8 cellular contexts compared by ENCODE assay signal in genomic region chr6:163415176-163415619, GRCh38. TPM values are rescaled to one million over a fixed set of nuclear protein-coding genes. Genes with fewer than 3 reads are reported as not detected.
DNase-seq lines count a peak whose midpoint lies in the region; ATAC-seq, FAIRE-seq and TF ChIP-seq lines count a peak whose summit lies in the region.

No MANE protein-coding gene starts in this region.

- H3K4me3 ChIP-seq in NT2/D1 (ENCODE audit: insufficient read length, low read depth) (peak overlapping the region; percentile 72), K562 (peak overlapping the region; percentile 87), lower lobe of right lung (peak overlapping the region; percentile 70)

- H3K27me3 Mint-ChIP-seq in type B pancreatic cell: no peaks in the 10 kb centered on the region

- H4K20me1 ChIP-seq in K562 (replicated peaks; ENCODE audit: control insufficient read depth, insufficient read depth, low read length): no peaks in the 10 kb centered on the region; the same call in none of the 2 replicates

- 0% methylated on average over 2 of the region's 47 CpGs for WGBS in K562 (ENCODE audit: insufficient coverage, low coverage, missing lambda C conversion rate)

- H3K36me3 ChIP-seq in NT2/D1 (ENCODE audit: insufficient read depth, insufficient read length, low read length): no peaks in the 10 kb centered on the region
- no peaks in the 10 kb centered on the region for H3K36me3 ChIP-seq in K562 (ENCODE audit: control insufficient read depth, insufficient read depth, low read length)
- H3K36me3 ChIP-seq in lower lobe of right lung: no peaks in the 10 kb centered on the region

- FAIRE-seq in GM19239 (lab: Jason Lieb, UNC): no peak
- FAIRE-seq in K562 (lab: Jason Lieb, UNC): no peak

- in situ Hi-C loops in K562 (cut with MboI): no loop called here

- H3K4me1 Mint-ChIP-seq in type B pancreatic cell (ENCODE audit: unreplicated experiment): peaks cover 38% of the 10 kb centered on the region

- peak overlapping the region; percentile 84 for H3K4me3 Mint-ChIP-seq in type B pancreatic cell

- CTCF ChIA-PET in K562 (lab: Yijun Ruan, JAX; ENCODE audit: low intra/inter-chr PET ratio): no interaction called here

- POLR2A ChIA-PET in K562 (lab: Yijun Ruan, JAX): interaction anchor here (0.6 kb wide), 1 partner anchor 1577 kb away, joined by 5 read pairs; no protein-coding TSS in a partner anchor

- no peaks in the 10 kb centered on the region for H3K9me3 Mint-ChIP-seq in type B pancreatic cell

- no TSS peak for BruUV-seq in K562 (replicated peaks; lab: Mats Ljungman, UMichigan)

- peak overlapping the region; percentile 93 for H3K27ac ChIP-seq in K562 (ENCODE audit: extremely low read depth, low read depth, low read length)
- H3K27ac ChIP-seq in lower lobe of right lung: peak overlapping the region; percentile 98

- no peak for TF ChIP-seq RAD21 in K562 (CRISPR knock-in tag; conservative IDR thresholded peaks at IDR 0.05 in 1 of 2, IDR thresholded peaks at IDR 0.05 in 1 of 2)

- DNase-seq in 8988T (peak; percentile 23), GM19239 (ENCODE audit: insufficient read length, low spot score) (peak; percentile 26), NT2/D1 (ENCODE audit: low read depth, low spot score) (no peak), K562 (ENCODE audit: extremely low read depth in 1 of 4, low spot score in 3 of 4) (peak; percentile 40 to 62 (median 50)), lower lobe of right lung (peak; percentile 53), type B pancreatic cell (ENCODE audit: extremely low spot score, unreplicated experiment) (no peak), NCI-H1048 (lab: John Stamatoyannopoulos, UW) (no peak)

- H2AFZ ChIP-seq in K562 (ENCODE audit: low read depth, low read length): peak overlapping the region; percentile 80; the same call in 1 of the 2 replicates

- TF ChIP-seq POLR2A in K562 (conservative IDR thresholded peaks at IDR 0.05): no peak

- no peaks in the 10 kb centered on the region for H3K36me3 Mint-ChIP-seq in type B pancreatic cell

- no peaks in the 10 kb centered on the region for H3K9me1 ChIP-seq in K562 (ENCODE audit: control insufficient read depth, insufficient read depth, low read length)

- no peaks in the 10 kb centered on the region for H3K27me3 ChIP-seq in NT2/D1 (ENCODE audit: insufficient read depth, insufficient read length)
- no peaks in the 10 kb centered on the region for H3K27me3 ChIP-seq in K562 (ENCODE audit: control insufficient read depth in 2 of 2, insufficient read depth in 2 of 2, low read length in 2 of 2)
- H3K27me3 ChIP-seq in lower lobe of right lung (ENCODE audit: low read depth): no peaks in the 10 kb centered on the region

- TF ChIP-seq CTCF in K562 (IDR thresholded peaks at IDR 0.05 in 2 of 3, conservative IDR thresholded peaks at IDR 0.05 in 1 of 3; ENCODE audit: insufficient read depth in 2 of 3, low read depth in 1 of 3, low read length in 3 of 3) (no peak), lower lobe of right lung (IDR thresholded peaks at IDR 0.05) (no peak), type B pancreatic cell (conservative IDR thresholded peaks at IDR 0.05) (no peak)

- peaks cover 68% of the 10 kb centered on the region for H3K79me2 ChIP-seq in K562 (ENCODE audit: control insufficient read depth, insufficient read depth, low read length)

- H3K9me3 ChIP-seq in NT2/D1 (ENCODE audit: insufficient read depth, low read length) (no peaks in the 10 kb centered on the region), K562 (replicated peaks; ENCODE audit: control insufficient read depth, insufficient read depth, low read depth, low read length) (no peaks in the 10 kb centered on the region), lower lobe of right lung (no peaks in the 10 kb centered on the region)

- peak overlapping the region; percentile 96; the same call in 1 of the 2 replicates for H3K4me2 ChIP-seq in K562 (ENCODE audit: insufficient read depth, low read length)

- no peak for TF ChIP-seq EP300 in K562 (IDR thresholded peaks at IDR 0.05; ENCODE audit: low read length)

- H3K4me1 ChIP-seq in NT2/D1 (ENCODE audit: insufficient read depth, insufficient read length): no peaks in the 10 kb centered on the region
- peaks cover 3 to 12% of the 10 kb centered on the region in 2 experiments for H3K4me1 ChIP-seq in K562 (replicated peaks in 1 of 2; ENCODE audit: control insufficient read depth in 2 of 2, insufficient read depth in 2 of 2, low read length in 2 of 2)
- H3K4me1 ChIP-seq in lower lobe of right lung: peaks cover 47% of the 10 kb centered on the region

- intact Hi-C loops in K562 (cut with micrococcal nuclease): loop anchor here (5.0 kb wide), 3 partner anchors 233 to 1512 kb away; no protein-coding TSS in a partner anchor
- intact Hi-C loops in lower lobe of right lung (cut with DNase I): no loop called here

- ATAC-seq in K562: no peak
- ATAC-seq in lower lobe of right lung: no peak
- no peak for ATAC-seq in GM19463 (IDR thresholded peaks at IDR 0.05; ENCODE audit: unreplicated experiment)

- H3K27ac Mint-ChIP-seq in type B pancreatic cell: peak overlapping the region; percentile 74

- H3K9ac ChIP-seq in NT2/D1 (ENCODE audit: insufficient read length, low read depth): peak overlapping the region; percentile 87
- peak overlapping the region; percentile 93 to 97; a peak in 3 of 4 replicates for H3K9ac ChIP-seq in K562 (ENCODE audit: insufficient read depth in 1 of 2, low read depth in 2 of 2, low read length in 2 of 2)

TF ChIP-seq in K562, 482 proteins besides CTCF, POLR2A, EP300 and RAD21:
- peak; percentile 66; the same call in 1 of the 2 replicates for TF ChIP-seq ZNF263 (CRISPR knock-in tag; IDR thresholded peaks at IDR 0.05; ENCODE audit: borderline replicate concordance)
- TF ChIP-seq ZBTB9 (CRISPR knock-in tag; IDR thresholded peaks at IDR 0.05): no peak
- TF ChIP-seq DDX20 (tag; IDR thresholded peaks at IDR 0.05; ENCODE audit: low read depth): no peak
- TF ChIP-seq RBFOX2 (IDR thresholded peaks at IDR 0.05; ENCODE audit: low read depth, low read length): peak; percentile 51
- TF ChIP-seq RBBP5 (IDR thresholded peaks at IDR 0.05; ENCODE audit: borderline replicate concordance, insufficient read depth, low read length, poor library complexity, severe bottlenecking): peak; percentile 33
- TF ChIP-seq ARNT (IDR thresholded peaks at IDR 0.05): no peak
- no peak for TF ChIP-seq FOSL1 (tag; conservative IDR thresholded peaks at IDR 0.05)
- no peak for TF ChIP-seq PHB2 (IDR thresholded peaks at IDR 0.05; ENCODE audit: low read depth)
- 0 out of 4 replicates have a peak, but pooled peaks of 1 of the 2 experiments have one; percentile 6 for TF ChIP-seq MAZ (CRISPR knock-in tag; conservative IDR thresholded peaks at IDR 0.05 in 1 of 2, IDR thresholded peaks at IDR 0.05 in 1 of 2)
- peak; percentile 76; the same call in 1 of the 2 replicates for TF ChIP-seq ZBTB7A (IDR thresholded peaks at IDR 0.05; ENCODE audit: borderline replicate concordance, control insufficient read depth, low read depth, low read length)
- 0 out of 2 replicates have a peak, but pooled peaks have one; percentile 39 for TF ChIP-seq NR3C1 (CRISPR knock-in tag; IDR thresholded peaks at IDR 0.05)
- TF ChIP-seq ZNF766 (CRISPR knock-in tag; conservative IDR thresholded peaks at IDR 0.05): no peak

RNA-seq across cellular contexts. Expression of gene QKI, which starts 0.7 kb away (rescaled TPM):
- 91.7 and 174 TPM in 2 replicates for total RNA-seq in K562 (2011; cell fraction: chromatin; rRNA removed; ENCODE audit: low replicate concordance)
- 37.5 and 45.5 TPM in 2 replicates for total RNA-seq in K562 (2011; cell fraction: nucleolus; rRNA removed)
- 95.0 and 184 TPM in 2 replicates for total RNA-seq in K562 (2011; cell fraction: nucleoplasm; rRNA removed)
- total RNA-seq in K562 (2014; rRNA removed) (107 and 114 TPM in 2 replicates), K562 (2014; rRNA removed; fragmentation: Illumina TruSeq; extraction: Trizol) (123 and 145 TPM in 2 replicates), K562 (2015; rRNA removed; fragmentation: Illumina TruSeq; extraction: Trizol) (118 and 128 TPM in 2 replicates), K562 (2021) (129 and 142 TPM in 2 replicates), lower lobe of right lung (247 TPM), type B pancreatic cell (ENCODE audit: low replicate concordance) (50.4 and 150 TPM in 2 replicates)
- polyA plus RNA-seq in K562 (2011; rRNA removed) (127 and 141 TPM in 2 replicates), K562 (2014; fragmentation: Illumina TruSeq; extraction: Trizol) (170 and 215 TPM in 2 replicates), K562 (2014; fragmentation: Nextera tagmentation; extraction: Ambion mirVana) (10 to 100 TPM; 20.4 to 61.0 TPM), K562 (2014; rRNA removed) (91.1 and 92.9 TPM in 2 replicates)
- polyA plus RNA-seq in K562 (2011; cell fraction: cytosol; rRNA removed): 173 and 191 TPM in 2 replicates
- polyA plus RNA-seq in K562 (2011; cell fraction: nucleus; rRNA removed): 121 and 146 TPM in 2 replicates
- 66.4 and 69.4 TPM in 2 replicates for polyA plus RNA-seq in K562 (2012)
- 390 and 459 TPM in 2 replicates for polyA minus RNA-seq in K562 (2011; rRNA and poly(A)+ RNA removed)
- 157 and 234 TPM in 2 replicates for polyA minus RNA-seq in K562 (2011; cell fraction: cytosol; rRNA and poly(A)+ RNA removed)
- 111 and 169 TPM in 2 replicates for polyA minus RNA-seq in K562 (2011; cell fraction: nucleus; rRNA and poly(A)+ RNA removed)

Comparison
In these comparisons a context has a peak if more than half of its experiments do, and no peak if none do; other contexts are left out.
1. DNase-seq: peak in 8988T (single experiment), GM19239 (single experiment), K562 (4 of 4) and lower lobe of right lung (single experiment); none in NT2/D1 (single experiment), type B pancreatic cell (single experiment) and NCI-H1048 (single experiment).
2. Peak in every context shown above with its lines, with median percentiles within 50 percentile points of each other: H3K4me3 ChIP-seq.